13 cellular contexts compared by ENCODE assay signal in the genomic region with DNA sequence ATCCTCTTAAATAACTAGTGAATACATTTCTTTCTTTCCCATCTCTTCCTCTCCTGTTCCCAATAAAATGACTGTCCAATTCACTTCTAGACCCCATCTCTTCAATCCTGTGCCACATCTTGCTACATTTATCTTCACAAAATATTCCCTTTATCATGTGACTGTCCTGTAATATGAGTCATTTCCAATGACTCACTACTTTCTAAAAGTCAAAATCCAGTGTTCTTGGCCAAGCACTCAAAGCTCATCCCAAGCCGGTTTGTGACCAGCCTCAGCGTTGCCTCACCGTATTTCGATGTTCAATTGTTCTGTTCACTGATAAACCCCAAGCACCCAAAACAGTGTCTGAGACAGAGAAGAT.
DNase-seq lines count a peak whose midpoint lies in the region; TF ChIP-seq lines count a peak whose summit lies in the region.
"Had no signal": no experiment of that assay in that cellular context is flagged by ENCODE, and none has a peak within 500 bp of the region (broad histone marks: within the 10 kb centered on the region; RNA-seq: fewer than 3 reads in every experiment).

No MANE protein-coding gene starts in this region.

- H3K56ac ChIP-seq in mesendoderm (ENCODE audit: low read length), result no peak overlapping the region

- no peak overlapping the region for H3K27ac ChIP-seq in SJSA1
- peak overlapping the region; percentile 18 for H3K27ac ChIP-seq in osteoblast (ENCODE audit: low read depth, low read length)
- H3K27ac ChIP-seq in mesendoderm (ENCODE audit: low read depth, low read length), result no peak overlapping the region
- H3K27ac ChIP-seq: BLaER1, KMS-11 had no signal

- H3K9ac ChIP-seq in mesendoderm (ENCODE audit: low read length), result no peak overlapping the region
- H3K9ac ChIP-seq: BLaER1, KMS-11 had no signal

- peaks cover 8% of the 10 kb centered on the region for H4K20me1 ChIP-seq in osteoblast (ENCODE audit: insufficient read depth, low read length)

- H3K4ac ChIP-seq in mesendoderm (ENCODE audit: low read depth, low read length), result no peak overlapping the region

- peaks cover 27% of the 10 kb centered on the region for H3K4me1 Mint-ChIP-seq in nephron progenitor cell

- H3K36me3 ChIP-seq in SJSA1 (no peaks in the 10 kb centered on the region), osteoblast (ENCODE audit: insufficient read depth, low read length) (no peaks in the 10 kb centered on the region), mesendoderm (ENCODE audit: control insufficient read depth, insufficient read depth, low read length) (no peaks in the 10 kb centered on the region)

- no peak overlapping the region for H3K27ac Mint-ChIP-seq in nephron progenitor cell
- H3K27ac Mint-ChIP-seq: stimulated activated naive B cell treated with anti-CD40 and anti-IgM and Interleukin-4, amounts not matched to agents 10 μg/mL and 1 μg/mL and 100 μg/mL, for 72 hours had no signal

- H3K4me2 ChIP-seq in osteoblast (ENCODE audit: insufficient read depth, low read length), result peak overlapping the region; percentile 45
- no peak overlapping the region for H3K4me2 ChIP-seq in mesendoderm (ENCODE audit: low read length)
- H3K4me2 ChIP-seq: BLaER1, KMS-11 had no signal

- H3K4me1 ChIP-seq in SJSA1 (replicated peaks) (peaks cover 56% of the 10 kb centered on the region), osteoblast (ENCODE audit: insufficient read depth, low read length) (peaks cover 28% of the 10 kb centered on the region), mesendoderm (ENCODE audit: control insufficient read depth, low read depth, low read length) (no peaks in the 10 kb centered on the region)

- no peak overlapping the region for H2BK120ac ChIP-seq in mesendoderm (ENCODE audit: low read depth, low read length)

- H2BK5ac ChIP-seq in mesendoderm (ENCODE audit: low read length), result no peak overlapping the region

- DNase-seq in AG10803 (ENCODE audit: low read depth) (peak; percentile 76), SJSA1 (ENCODE audit: low read depth in 1 of 2, low spot score in 2 of 2) (peak; percentile 59 to 60), fibroblast of peridontal ligament (ENCODE audit: extremely low read depth) (peak; percentile 79), osteoblast (ENCODE audit: insufficient read length, low spot score, missing footprints) (no peak), nephron progenitor cell (no peak), DMS114 treated with DMSO at 0.1 percent for 48 hours (lab: John Stamatoyannopoulos, UW; ENCODE audit: unreplicated experiment) (no peak), mesendoderm (no peak)
- DNase-seq in activated naive CD4-positive, alpha-beta T cell (lab: John Stamatoyannopoulos, UW), result no peak
- DNase-seq: dorsolateral prefrontal cortex; small intestine; stimulated activated naive B cell treated with anti-CD40 and anti-IgM and Interleukin-4, amounts not matched to agents 10 μg/mL and 1 μg/mL and 100 μg/mL, for 72 hours had no signal

- H3K79me1 ChIP-seq in mesendoderm (ENCODE audit: low read length), result peaks cover 35% of the 10 kb centered on the region

- H2BK15ac ChIP-seq in mesendoderm (replicated peaks; ENCODE audit: low read depth), result no peak overlapping the region

- no peak overlapping the region for H3K18ac ChIP-seq in mesendoderm (ENCODE audit: low read length)

- H3K79me2 ChIP-seq in osteoblast (ENCODE audit: insufficient read depth, low read length), result peaks cover 24% of the 10 kb centered on the region
- H3K79me2 ChIP-seq in mesendoderm (ENCODE audit: control insufficient read depth, insufficient read depth, low read length), result peaks cover 46% of the 10 kb centered on the region

- H3K27me3 ChIP-seq in SJSA1 (replicated peaks), result no peaks in the 10 kb centered on the region
- H3K27me3 ChIP-seq in osteoblast (ENCODE audit: insufficient read depth, low read length), result no peaks in the 10 kb centered on the region
- no peaks in the 10 kb centered on the region for H3K27me3 ChIP-seq in mesendoderm (ENCODE audit: insufficient read depth, low read length, poor library complexity)
- H3K27me3 ChIP-seq: BLaER1 had no signal

- no peak for TF ChIP-seq CTCF in AG10803 (conservative IDR thresholded peaks at IDR 0.05; ENCODE audit: low read length)
- no peak for TF ChIP-seq CTCF in osteoblast (IDR thresholded peaks at IDR 0.05; ENCODE audit: extremely low read depth, low read depth, low read length)
- no peak for TF ChIP-seq CTCF in nephron progenitor cell (IDR thresholded peaks at IDR 0.05)

- H3K9me3 ChIP-seq in SJSA1 (replicated peaks), result no peaks in the 10 kb centered on the region
- no peaks in the 10 kb centered on the region for H3K9me3 ChIP-seq in osteoblast (ENCODE audit: low read depth, low read length)
- H3K9me3 ChIP-seq: BLaER1 had no signal

- H4K5ac ChIP-seq in mesendoderm (ENCODE audit: low read length), result no peak overlapping the region

- no CpG with 5 or more reads among the region's 4 CpGs for WGBS in mesendoderm (ENCODE audit: extremely low coverage, insufficient coverage, low lambda C conversion rate)

- H3K27me3 Mint-ChIP-seq in nephron progenitor cell (ENCODE audit: low read depth, poor library complexity), result peaks cover 3% of the 10 kb centered on the region
- H3K27me3 Mint-ChIP-seq: stimulated activated naive B cell treated with anti-CD40 and anti-IgM and Interleukin-4, amounts not matched to agents 10 μg/mL and 1 μg/mL and 100 μg/mL, for 72 hours had no signal

- no peaks in the 10 kb centered on the region for H3K36me3 Mint-ChIP-seq in nephron progenitor cell (ENCODE audit: low read depth)
- H3K36me3 Mint-ChIP-seq: stimulated activated naive B cell treated with anti-CD40 and anti-IgM and Interleukin-4, amounts not matched to agents 10 μg/mL and 1 μg/mL and 100 μg/mL, for 72 hours had no signal

- H2AK5ac ChIP-seq in mesendoderm (ENCODE audit: low read length), result no peak overlapping the region

- H3K23ac ChIP-seq in mesendoderm (ENCODE audit: low read length), result no peak overlapping the region

- no peak overlapping the region for H2AFZ ChIP-seq in osteoblast (ENCODE audit: low read length)

- H3K4me3 ChIP-seq in AG10803 (ENCODE audit: low read length) (no peak overlapping the region), SJSA1 (no peak overlapping the region), osteoblast (ENCODE audit: insufficient read depth, low read length) (no peak overlapping the region), mesendoderm (ENCODE audit: low read length) (no peak overlapping the region)
- H3K4me3 ChIP-seq: BLaER1, dorsolateral prefrontal cortex had no signal

- H3K4me3 Mint-ChIP-seq in nephron progenitor cell, result no peak overlapping the region
- H3K4me3 Mint-ChIP-seq: stimulated activated naive B cell treated with anti-CD40 and anti-IgM and Interleukin-4, amounts not matched to agents 10 μg/mL and 1 μg/mL and 100 μg/mL, for 72 hours had no signal

- H4K8ac ChIP-seq in mesendoderm (ENCODE audit: low read depth, low read length), result no peak overlapping the region

- peaks cover 3% of the 10 kb centered on the region for H3K9me3 Mint-ChIP-seq in nephron progenitor cell
- H3K9me3 Mint-ChIP-seq: stimulated activated naive B cell treated with anti-CD40 and anti-IgM and Interleukin-4, amounts not matched to agents 10 μg/mL and 1 μg/mL and 100 μg/mL, for 72 hours had no signal

Comparison
In these comparisons a context has a peak if more than half of its experiments do, and no peak if none do; other contexts are left out.
1. DNase-seq: peak in AG10803 (single experiment), SJSA1 (2 of 2) and fibroblast of peridontal ligament (single experiment); none in osteoblast (single experiment), nephron progenitor cell (single experiment), activated naive CD4-positive, alpha-beta T cell (0 of 4), DMS114 treated with DMSO at 0.1 percent for 48 hours (single experiment) and mesendoderm (single experiment).